Comparison of ENCODE assay signal across 1 cellular context in the genomic region with DNA sequence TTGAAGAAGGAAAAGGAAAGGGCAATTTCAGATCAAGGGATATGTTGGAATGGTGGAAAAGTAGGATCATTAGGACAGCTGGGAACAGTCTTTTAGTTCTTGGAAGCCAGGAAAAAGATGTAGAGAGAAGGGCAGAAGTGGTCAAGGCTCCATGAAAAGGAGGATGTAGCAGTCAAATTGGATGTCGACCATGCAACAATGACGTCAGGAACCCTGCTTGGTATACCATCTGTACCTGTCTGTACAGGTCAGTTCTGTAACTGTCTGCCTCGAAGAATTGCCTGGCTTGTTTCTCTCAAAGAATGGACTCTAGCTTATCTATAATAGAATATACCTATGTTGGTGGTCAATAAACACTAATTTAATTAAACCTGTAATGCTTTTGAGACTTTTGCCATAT.
TF ChIP-seq lines count a peak whose summit lies in the region.

No MANE protein-coding gene starts in this region.

TF ChIP-seq in HepG2, 621 proteins besides CTCF, POLR2A, EP300 and RAD21 (continued from another document):
- no peak for TF ChIP-seq PBX2 (CRISPR knock-in tag; IDR thresholded peaks at IDR 0.05)
